In genomic region chrX:153378607-153379006, GRCh38 we compare ENCODE assay signal across 35 cellular contexts. TPM values are rescaled to one million over a fixed set of nuclear protein-coding genes. Genes with fewer than 3 reads are reported as not detected.
"Had no signal": no experiment of that assay in that cellular context is flagged by ENCODE, and none has a peak within 500 bp of the region (broad histone marks: within the 10 kb centered on the region; RNA-seq: fewer than 3 reads in every experiment).

No MANE protein-coding gene starts in this region.

- H3K4me3 Mint-ChIP-seq: activated CD4-positive, alpha-beta T cell treated with anti-CD3 and anti-CD28 coated beads, Interleukin-2, amount 10 ng/mL, durations not matched to agents 24 days and 14 days; activated CD8-positive, alpha-beta T cell treated with anti-CD3 and anti-CD28 coated beads for 36 hours; activated naive CD4-positive, alpha-beta T cell treated with anti-CD3 and anti-CD28 coated beads, Interleukin-2, amount 10 ng/mL, durations not matched to agents 7 days and 5 days; activated naive CD8-positive, alpha-beta T cell; activated T-cell treated with anti-CD3 and anti-CD28 coated beads, Interleukin-2, amount 50 U/mL, for 72 hours; activated T-helper 17 cell treated with anti-CD3 and anti-CD28 coated beads, Interleukin-2, amount 50 U/mL, for 72 hours had no signal

- H3K9me3 Mint-ChIP-seq: activated CD4-positive, alpha-beta T cell treated with anti-CD3 and anti-CD28 coated beads, Interleukin-2, amount 10 ng/mL, durations not matched to agents 24 days and 14 days; activated CD8-positive, alpha-beta T cell treated with anti-CD3 and anti-CD28 coated beads for 36 hours; activated naive CD4-positive, alpha-beta T cell treated with anti-CD3 and anti-CD28 coated beads, Interleukin-2, amount 10 ng/mL, durations not matched to agents 7 days and 5 days; activated T-cell treated with anti-CD3 and anti-CD28 coated beads, Interleukin-2, amount 50 U/mL, for 72 hours; activated T-helper 17 cell treated with anti-CD3 and anti-CD28 coated beads, Interleukin-2, amount 50 U/mL, for 72 hours had no signal

- H2AFZ ChIP-seq: PC-9 had no signal

- H3K4me1 Mint-ChIP-seq: activated CD4-positive, alpha-beta T cell treated with anti-CD3 and anti-CD28 coated beads, Interleukin-2, amount 10 ng/mL, durations not matched to agents 24 days and 14 days; activated naive CD4-positive, alpha-beta T cell treated with anti-CD3 and anti-CD28 coated beads, Interleukin-2, amount 10 ng/mL, durations not matched to agents 7 days and 5 days; activated T-helper 17 cell treated with anti-CD3 and anti-CD28 coated beads, Interleukin-2, amount 50 U/mL, for 72 hours had no signal

- H3K27me3 ChIP-seq: brain microvascular endothelial cell had no signal

- ATAC-seq: activated CD8-positive, alpha-beta T cell treated with anti-CD3 and anti-CD28 coated beads for 36 hours; activated T-cell treated with anti-CD3 and anti-CD28 coated beads, Interleukin-2, amount 50 U/mL, for 72 hours; activated T-helper 17 cell treated with anti-CD3 and anti-CD28 coated beads, Interleukin-2, amount 50 U/mL, for 72 hours; Right ventricle myocardium inferior had no signal

- H3K4me3 ChIP-seq: PC-9 had no signal

- H3K4me2 ChIP-seq: PC-9 had no signal

- H3K27me3 Mint-ChIP-seq: activated CD8-positive, alpha-beta T cell treated with anti-CD3 and anti-CD28 coated beads for 36 hours; activated naive CD4-positive, alpha-beta T cell treated with anti-CD3 and anti-CD28 coated beads, Interleukin-2, amount 10 ng/mL, durations not matched to agents 7 days and 5 days; activated naive CD8-positive, alpha-beta T cell; activated T-helper 17 cell treated with anti-CD3 and anti-CD28 coated beads, Interleukin-2, amount 50 U/mL, for 72 hours had no signal

- FAIRE-seq: RCC 7860 had no signal

- DNase-seq: activated CD4-positive, alpha-beta T cell treated with anti-CD3 and anti-CD28 coated beads, Interleukin-2, amount 10 ng/mL, durations not matched to agents 24 days and 14 days; activated CD4-positive, alpha-beta T cell treated with anti-CD3 and anti-CD28 coated beads, Interleukin-2, amount 50 U/mL, for 4 hours; activated CD8-positive, alpha-beta T cell treated with anti-CD3 and anti-CD28 coated beads for 36 hours; activated gamma-delta T cell treated with Interleukin-2 at 50 U/mL for 16 hours; activated naive CD4-positive, alpha-beta T cell treated with anti-CD3 and anti-CD28 coated beads, Interleukin-2, amount 10 ng/mL, durations not matched to agents 7 days and 5 days; activated T-cell treated with anti-CD3 and anti-CD28 coated beads, Interleukin-2, amount 50 U/mL, for 1 hour; activated T-cell treated with anti-CD3 and anti-CD28 coated beads, Interleukin-2, amount 50 U/mL, for 72 hours; amniotic stem cell; aorta; brain microvascular endothelial cell; central memory CD4-positive, alpha-beta T cell; Karpas-422; KBM-7; NCI-H1105; NCI-H1417 treated with DMSO at 0.1 percent for 48 hours; NCI-H187 treated with DMSO at 0.1 percent for 48 hours; NCI-H2081; NCI-H2171 treated with DMSO at 0.1 percent for 48 hours; NCI-H2227 treated with DMSO at 0.1 percent for 48 hours; NCI-H446 treated with DMSO at 0.1 percent for 48 hours; NCI-H69; NK-92 treated with Interleukin-12 subunit alpha and Interleukin-12 subunit beta, amount 100 ng/mL, for 24 hours; PC-9; SIG-M5; SW 1271; T-helper 1 cell; T-helper 2 cell; T-helper 9 cell had no signal

- H3K27ac ChIP-seq: brain microvascular endothelial cell, PC-9, RWPE1 had no signal

- H3K27ac Mint-ChIP-seq: activated CD4-positive, alpha-beta T cell treated with anti-CD3 and anti-CD28 coated beads, Interleukin-2, amount 10 ng/mL, durations not matched to agents 24 days and 14 days; activated CD8-positive, alpha-beta T cell treated with anti-CD3 and anti-CD28 coated beads for 36 hours; activated naive CD4-positive, alpha-beta T cell treated with anti-CD3 and anti-CD28 coated beads, Interleukin-2, amount 10 ng/mL, durations not matched to agents 7 days and 5 days; activated naive CD8-positive, alpha-beta T cell; activated T-cell treated with anti-CD3 and anti-CD28 coated beads, Interleukin-2, amount 50 U/mL, for 72 hours; activated T-helper 17 cell treated with anti-CD3 and anti-CD28 coated beads, Interleukin-2, amount 50 U/mL, for 72 hours had no signal

- H3K36me3 ChIP-seq: brain microvascular endothelial cell had no signal

- H3K36me3 Mint-ChIP-seq: activated naive CD4-positive, alpha-beta T cell treated with anti-CD3 and anti-CD28 coated beads, Interleukin-2, amount 10 ng/mL, durations not matched to agents 7 days and 5 days; activated naive CD8-positive, alpha-beta T cell had no signal

RNA-seq across cellular contexts. Expression of gene PNMA6E, which starts 22.5 kb away (rescaled TPM):
- total RNA-seq: activated CD4-positive, alpha-beta T cell treated with anti-CD3 and anti-CD28 coated beads, Interleukin-2, amount 10 ng/mL, durations not matched to agents 24 days and 14 days; activated CD8-positive, alpha-beta memory T cell treated with anti-CD3 and anti-CD28 coated beads for 36 hours; activated CD8-positive, alpha-beta T cell treated with anti-CD3 and anti-CD28 coated beads for 36 hours; activated T-cell treated with anti-CD3 and anti-CD28 coated beads, Interleukin-2, amount 50 U/mL, for 72 hours; activated T-helper 17 cell treated with anti-CD3 and anti-CD28 coated beads, Interleukin-2, amount 50 U/mL, for 72 hours; aorta; MCF 10A; PC-9; Right ventricle myocardium inferior had no signal
- polyA plus RNA-seq: aorta had no signal

RNA-seq across cellular contexts. Expression of gene ZFP92, which starts 32.7 kb away (rescaled TPM):
- total RNA-seq: MCF 10A, PC-9 had no signal

RNA-seq across cellular contexts. Expression of gene PNMA6F, which starts 57.0 kb away (rescaled TPM):
- total RNA-seq: activated CD4-positive, alpha-beta T cell treated with anti-CD3 and anti-CD28 coated beads, Interleukin-2, amount 10 ng/mL, durations not matched to agents 24 days and 14 days; activated CD8-positive, alpha-beta memory T cell treated with anti-CD3 and anti-CD28 coated beads for 36 hours; activated CD8-positive, alpha-beta T cell treated with anti-CD3 and anti-CD28 coated beads for 36 hours; activated T-cell treated with anti-CD3 and anti-CD28 coated beads, Interleukin-2, amount 50 U/mL, for 72 hours; activated T-helper 17 cell treated with anti-CD3 and anti-CD28 coated beads, Interleukin-2, amount 50 U/mL, for 72 hours; aorta; MCF 10A; PC-9; Right ventricle myocardium inferior had no signal
- polyA plus RNA-seq: aorta had no signal
